8 cellular contexts compared by ENCODE assay signal in the genomic region with DNA sequence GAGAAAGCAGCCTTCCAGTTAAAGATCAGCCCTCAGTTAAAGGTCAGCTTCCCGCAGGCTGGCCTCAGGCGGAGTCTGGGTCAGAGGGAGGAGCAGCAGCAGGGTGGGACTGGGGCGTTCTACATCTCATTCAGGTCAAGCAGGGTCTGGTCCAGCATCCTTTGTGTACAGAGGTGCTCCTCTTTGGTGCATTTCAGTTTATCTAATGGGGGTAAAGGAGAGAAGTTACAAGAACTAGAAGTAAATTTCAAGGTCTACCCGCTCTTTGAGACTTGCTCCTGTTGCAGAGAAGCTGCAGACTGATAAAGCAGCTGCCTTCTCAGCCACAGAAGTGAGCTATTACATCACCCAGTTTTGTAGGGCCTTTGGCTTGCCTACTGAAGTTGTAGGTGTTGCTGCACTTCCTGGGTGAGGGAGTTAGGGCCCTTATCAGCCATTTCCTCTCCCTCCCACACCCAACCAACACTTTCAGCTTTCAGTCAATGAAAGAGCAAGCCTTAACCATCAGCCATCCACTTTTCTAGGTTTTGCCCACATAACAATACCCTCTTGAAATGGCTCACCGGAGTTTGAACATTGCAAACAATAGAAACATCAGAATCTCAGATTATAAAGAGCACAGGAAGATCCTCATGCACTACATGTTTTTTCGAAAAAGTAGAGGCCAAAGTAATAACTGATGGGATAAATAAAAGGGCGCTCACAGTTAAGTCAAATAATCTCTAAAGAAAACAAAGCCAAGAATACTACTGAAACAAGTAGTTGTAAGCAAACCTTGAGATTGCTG. TPM values are rescaled to one million over a fixed set of nuclear protein-coding genes. Genes with fewer than 3 reads are reported as not detected.
A peak's percentile ranks its signal among the peaks of the same experiment; 100 is the strongest.
DNase-seq lines count a peak whose midpoint lies in the region; ATAC-seq, FAIRE-seq and TF ChIP-seq lines count a peak whose summit lies in the region.

No MANE protein-coding gene starts in this region.

- H3K36me3 Mint-ChIP-seq in T-helper 2 cell treated with Interferon-gamma antibody and Interleukin-4, amounts not matched to agents 5 μg/mL and 100 μg/mL, for 36 hours (ENCODE audit: low read depth): peaks cover 85% of the 10 kb centered on the region
- H3K36me3 Mint-ChIP-seq in astrocyte (ENCODE audit: low read depth, unreplicated experiment) (peaks cover 31% of the 10 kb centered on the region), osteocyte (ENCODE audit: unreplicated experiment) (peaks cover 40% of the 10 kb centered on the region)

- no peak for FAIRE-seq in astrocyte (lab: Jason Lieb, UNC)
- no peak for FAIRE-seq in frontal cortex (lab: Jason Lieb, UNC)

- no peak overlapping the region for H3K9ac ChIP-seq in astrocyte (ENCODE audit: low read length)

- H3K27ac Mint-ChIP-seq in T-helper 2 cell treated with Interferon-gamma antibody and Interleukin-4, amounts not matched to agents 5 μg/mL and 100 μg/mL, for 36 hours: peak overlapping the region; percentile 94
- H3K27ac Mint-ChIP-seq in astrocyte (ENCODE audit: unreplicated experiment) (peak overlapping the region; percentile 41), osteocyte (ENCODE audit: unreplicated experiment) (peak overlapping the region; percentile 60)

- peaks cover 55% of the 10 kb centered on the region for H3K36me3 ChIP-seq in astrocyte (ENCODE audit: insufficient read depth, low read length)

- peak; percentile 87 for DNase-seq in T-helper 2 cell treated with Interferon-gamma antibody and Interleukin-4, amounts not matched to agents 5 μg/mL and 100 μg/mL, for 36 hours (ENCODE audit: low spot score)
- peak; percentile 66 for DNase-seq in astrocyte (ENCODE audit: low read depth)
- no peak for DNase-seq in osteocyte (ENCODE audit: extremely low spot score, unreplicated experiment)
- no peak for DNase-seq in T1000 (lab: John Stamatoyannopoulos, UW)
- no peak for DNase-seq in frontal cortex (ENCODE audit: low spot score in 2 of 2)
- DNase-seq in glomerular visceral epithelial cell (ENCODE audit: extremely low spot score): no peak

- no peak overlapping the region for H3K4me2 ChIP-seq in astrocyte (ENCODE audit: low read length)

- H3K9me3 ChIP-seq in astrocyte (ENCODE audit: insufficient read depth, low read depth, low read length): no peaks in the 10 kb centered on the region

- no peaks in the 10 kb centered on the region for H3K27me3 ChIP-seq in astrocyte (ENCODE audit: insufficient read depth, low read length)

- peaks cover 37% of the 10 kb centered on the region for H3K79me2 ChIP-seq in astrocyte (ENCODE audit: insufficient read depth, low read length)

- no peaks in the 10 kb centered on the region for H3K27me3 Mint-ChIP-seq in T-helper 2 cell treated with Interferon-gamma antibody and Interleukin-4, amounts not matched to agents 5 μg/mL and 100 μg/mL, for 36 hours (ENCODE audit: low read depth)
- H3K27me3 Mint-ChIP-seq in astrocyte (ENCODE audit: low read depth, unreplicated experiment) (no peaks in the 10 kb centered on the region), osteocyte (ENCODE audit: unreplicated experiment) (no peaks in the 10 kb centered on the region)

- ATAC-seq in GM18868 (IDR thresholded peaks at IDR 0.05; ENCODE audit: unreplicated experiment) (peak; percentile 72), HG03045 (IDR thresholded peaks at IDR 0.05; ENCODE audit: unreplicated experiment) (peak; percentile 71)

- peaks cover 6% of the 10 kb centered on the region for H3K4me1 ChIP-seq in astrocyte (ENCODE audit: insufficient read depth, low read length)

- peaks cover 52% of the 10 kb centered on the region for H3K4me1 Mint-ChIP-seq in T-helper 2 cell treated with Interferon-gamma antibody and Interleukin-4, amounts not matched to agents 5 μg/mL and 100 μg/mL, for 36 hours (ENCODE audit: low read depth)
- H3K4me1 Mint-ChIP-seq in astrocyte (ENCODE audit: low read depth, unreplicated experiment) (peaks cover 40% of the 10 kb centered on the region), osteocyte (ENCODE audit: unreplicated experiment) (peaks cover 21% of the 10 kb centered on the region)

- peaks cover 75% of the 10 kb centered on the region for H4K20me1 ChIP-seq in astrocyte (ENCODE audit: insufficient read depth, low read length)

- H3K4me3 Mint-ChIP-seq in T-helper 2 cell treated with Interferon-gamma antibody and Interleukin-4, amounts not matched to agents 5 μg/mL and 100 μg/mL, for 36 hours: peak overlapping the region; percentile 81
- H3K4me3 Mint-ChIP-seq in astrocyte (ENCODE audit: unreplicated experiment) (peak overlapping the region; percentile 15), osteocyte (ENCODE audit: unreplicated experiment) (no peak overlapping the region)

- no peak overlapping the region for H2AFZ ChIP-seq in astrocyte (ENCODE audit: low read depth, low read length)

- H3K4me3 ChIP-seq in astrocyte (ENCODE audit: insufficient read depth, low read depth, low read length): no peak overlapping the region

- TF ChIP-seq CTCF in astrocyte (IDR thresholded peaks at IDR 0.05; ENCODE audit: insufficient read depth, low read depth, low read length): no peak
- TF ChIP-seq CTCF in osteocyte (IDR thresholded peaks at IDR 0.05): no peak

- H3K27ac ChIP-seq in astrocyte (ENCODE audit: low read depth, low read length): no peak overlapping the region

- H3K9me3 Mint-ChIP-seq in T-helper 2 cell treated with Interferon-gamma antibody and Interleukin-4, amounts not matched to agents 5 μg/mL and 100 μg/mL, for 36 hours: peaks cover 9% of the 10 kb centered on the region
- H3K9me3 Mint-ChIP-seq in astrocyte (ENCODE audit: unreplicated experiment) (no peaks in the 10 kb centered on the region), osteocyte (ENCODE audit: unreplicated experiment) (peaks cover 4% of the 10 kb centered on the region)

RNA-seq across cellular contexts. Expression of a gene that starts 2.8 kb away (rescaled TPM):
- total RNA-seq in astrocyte: 0.07 TPM in 1 of 2 replicates, not detected in the other
- not detected in 2 replicates for total RNA-seq in osteocyte
- 0.41 TPM for total RNA-seq in frontal cortex

RNA-seq across cellular contexts. Expression of a gene that starts 34.2 kb away (rescaled TPM):
- total RNA-seq in astrocyte (600 and 687 TPM in 2 replicates), osteocyte (194 TPM in 2 replicates), frontal cortex (245 TPM)

RNA-seq across cellular contexts. Expression of a gene that starts 48.4 kb away (rescaled TPM):
- total RNA-seq in astrocyte: not detected in 2 replicates
- not detected in 2 replicates for total RNA-seq in osteocyte
- total RNA-seq in frontal cortex: not detected

Comparison
In these comparisons a context has a peak if more than half of its experiments do, and no peak if none do; other contexts are left out.
1. DNase-seq: peak in T-helper 2 cell treated with Interferon-gamma antibody and Interleukin-4, amounts not matched to agents 5 μg/mL and 100 μg/mL, for 36 hours (single experiment) and astrocyte (single experiment); none in osteocyte (single experiment), T1000 (single experiment), frontal cortex (0 of 2) and glomerular visceral epithelial cell (single experiment).
2. H3K27ac Mint-ChIP-seq: peak in every context shown above with its lines; median percentile 94 in T-helper 2 cell treated with Interferon-gamma antibody and Interleukin-4, amounts not matched to agents 5 μg/mL and 100 μg/mL, for 36 hours; 60 in osteocyte; 41 in astrocyte.